ENCODE assay signal across 11 cellular contexts in the genomic region with DNA sequence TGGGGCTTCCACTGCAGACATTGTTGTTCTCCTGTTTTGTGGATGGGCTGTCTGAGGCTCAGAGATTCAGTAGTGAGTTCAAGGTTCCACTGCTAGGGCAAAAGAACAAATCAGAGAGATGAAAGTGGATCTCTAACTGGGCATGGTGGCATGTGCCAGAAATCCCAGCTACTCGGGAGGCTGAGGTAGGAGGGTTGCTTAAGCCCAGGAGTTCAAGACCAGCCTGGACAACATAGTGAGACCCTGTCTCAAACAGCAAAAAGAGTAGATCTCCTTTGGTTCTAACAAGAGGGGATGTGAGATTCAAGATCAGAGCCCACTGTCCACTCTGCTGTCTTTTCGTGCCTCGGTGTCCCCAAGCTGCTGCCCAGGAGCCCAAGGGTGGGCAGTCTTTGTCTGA. TPM values are rescaled to one million over a fixed set of nuclear protein-coding genes. Genes with fewer than 3 reads are reported as not detected.
DNase-seq lines count a peak whose midpoint lies in the region; ATAC-seq and TF ChIP-seq lines count a peak whose summit lies in the region.
"Had no signal": no experiment of that assay in that cellular context is flagged by ENCODE, and none has a peak within 500 bp of the region (broad histone marks: within the 10 kb centered on the region; RNA-seq: fewer than 3 reads in every experiment).

No MANE protein-coding gene starts in this region.

- POLR2A ChIA-PET in HCT116 (lab: Charles Lee) = no interaction called here

- TF ChIP-seq RAD21 in HCT116 (IDR thresholded peaks at IDR 0.05; ENCODE audit: low read depth) = no peak

- H3K27ac ChIP-seq in HCT116 (ENCODE audit: low read depth, low read length) (peak overlapping the region; percentile 56), caudate nucleus (ENCODE audit: low read depth, low read length) (peak overlapping the region; percentile 30), lung (ENCODE audit: low read depth in 1 of 2, low read length in 1 of 2) (peak overlapping the region; percentile 41 to 54), stomach smooth muscle (ENCODE audit: low read length) (peak overlapping the region; percentile 18)
- H3K27ac ChIP-seq: WERI-Rb-1 had no signal

- no peak for TF ChIP-seq CTCF in HCT116 (IDR thresholded peaks at IDR 0.05 in 2 of 3, conservative IDR thresholded peaks at IDR 0.05 in 1 of 3; ENCODE audit: borderline replicate concordance in 1 of 3, insufficient read depth in 1 of 3, low read depth in 2 of 3, low read length in 2 of 3)
- TF ChIP-seq CTCF in lung (IDR thresholded peaks at IDR 0.05; ENCODE audit: control extremely low read depth, extremely low read depth) = no peak

- TF ChIP-seq POLR2A in HCT116 (IDR thresholded peaks at IDR 0.05; ENCODE audit: borderline replicate concordance, extremely low read depth, insufficient read depth, insufficient read length) = no peak

- H3K9ac ChIP-seq in HCT116 (ENCODE audit: low read length) (0 out of 2 replicates have a peak overlapping the region, but pooled peaks have one; percentile 2), stomach smooth muscle (ENCODE audit: low read length in 2 of 2) (peak overlapping the region in 1 of 2 donors; percentile 13)

- ATAC-seq in HCT116 (no peak), lung (ENCODE audit: insufficient read depth, low FRiP score) (no peak)
- ATAC-seq: left colon, SK-N-SH treated with all-trans-retinoic acid at 6 μM for 48 hours had no signal

- CTCF ChIA-PET in HCT116 (lab: Charles Lee) = no interaction called here

- H3K36me3 ChIP-seq in HCT116 (ENCODE audit: control insufficient read depth in 1 of 2, insufficient read depth in 2 of 2, low read length in 2 of 2) = no peaks in the 10 kb centered on the region
- H3K36me3 ChIP-seq in lung (ENCODE audit: control insufficient read depth in 2 of 2, insufficient read depth in 2 of 2, low read length in 2 of 2) = peaks cover 0 to 3% of the 10 kb centered on the region in 2 donors
- H3K36me3 ChIP-seq in stomach smooth muscle (ENCODE audit: control insufficient read depth in 2 of 2, insufficient read depth in 2 of 2, low read length in 2 of 2) = peaks cover 2 to 7% of the 10 kb centered on the region in 2 donors

- no peaks in the 10 kb centered on the region for H3K9me2 ChIP-seq in HCT116 (ENCODE audit: insufficient read depth)

- H3K4me1 ChIP-seq in HCT116 (ENCODE audit: control insufficient read depth in 1 of 2, insufficient read depth in 2 of 2, low read length in 2 of 2) (peaks cover 31 to 49% of the 10 kb centered on the region in 2 experiments), lung (ENCODE audit: control insufficient read depth in 2 of 2, insufficient read depth in 2 of 2, low read length in 2 of 2) (peaks cover 48 to 51% of the 10 kb centered on the region in 2 donors), stomach smooth muscle (ENCODE audit: control insufficient read depth, insufficient read depth, low read length) (peaks cover 72% of the 10 kb centered on the region)

- peaks cover 58% of the 10 kb centered on the region for H3K79me2 ChIP-seq in HCT116 (ENCODE audit: insufficient read depth, low read length)

- no peak overlapping the region for H2AFZ ChIP-seq in HCT116 (ENCODE audit: low read depth, low read length, poor library complexity, severe bottlenecking)

- BruUV-seq in HCT116 (replicated peaks; lab: Mats Ljungman, UMichigan) = no TSS peak

- DNase-seq in HCT116 (ENCODE audit: low read depth, low spot score) (no peak), caudate nucleus (lab: John Stamatoyannopoulos, UW) (no peak), lung (ENCODE audit: low spot score) (no peak), D341Med (ENCODE audit: low spot score) (no peak), NCI-H146 (lab: John Stamatoyannopoulos, UW) (no peak), HK-2 (ENCODE audit: unreplicated experiment) (no peak), nucleus accumbens (lab: John Stamatoyannopoulos, UW) (no peak)
- DNase-seq: left colon, WERI-Rb-1 had no signal

- WGBS in lung, 2 donors = 80 to 84% methylated on average over 3 of the region's 3 CpGs

- H3K4me3 ChIP-seq in HCT116 (replicated peaks in 1 of 2; ENCODE audit: low read depth in 1 of 2, low read length in 2 of 2) (no peak overlapping the region), lung (no peak overlapping the region), stomach smooth muscle (ENCODE audit: low read length in 2 of 2) (no peak overlapping the region)

- peak overlapping the region; percentile 65 for H3K4me2 ChIP-seq in HCT116 (ENCODE audit: low read length)

- intact Hi-C loops in HCT116 (cut with micrococcal nuclease) = no loop called here

- RAD21 ChIA-PET in HCT116 (lab: Charles Lee; ENCODE audit: low non-redundant PET in 1 of 2, low total read pairs in 2 of 2, uncharacterized antibody in 2 of 2, unreplicated experiment in 2 of 2) = no interaction called here

- no peaks in the 10 kb centered on the region for H4K20me1 ChIP-seq in HCT116 (ENCODE audit: insufficient read depth)

- H3K9me3 ChIP-seq in HCT116 (ENCODE audit: control insufficient read depth in 1 of 2, insufficient read depth in 1 of 2, low read depth in 1 of 2, low read length in 2 of 2) = no peaks in the 10 kb centered on the region
- H3K9me3 ChIP-seq in lung (ENCODE audit: control insufficient read depth in 2 of 2, insufficient read depth in 1 of 2, low read length in 1 of 2) = no peaks in the 10 kb centered on the region
- H3K9me3 ChIP-seq in stomach smooth muscle (ENCODE audit: control insufficient read depth in 2 of 2, low read length in 2 of 2) = no peaks in the 10 kb centered on the region

- H3K27me3 ChIP-seq in HCT116 (ENCODE audit: insufficient read depth, low read length) = no peaks in the 10 kb centered on the region
- H3K27me3 ChIP-seq in lung (ENCODE audit: control insufficient read depth, insufficient read depth) = no peaks in the 10 kb centered on the region
- no peaks in the 10 kb centered on the region for H3K27me3 ChIP-seq in stomach smooth muscle (ENCODE audit: control insufficient read depth in 1 of 2, insufficient read depth in 2 of 2, low read length in 2 of 2)

TF ChIP-seq in HCT116, 20 proteins besides CTCF, POLR2A, EP300 and RAD21:
- TF ChIP-seq SIN3A (IDR thresholded peaks at IDR 0.05; ENCODE audit: low read depth) (no peak), ELF1 (IDR thresholded peaks at IDR 0.05; ENCODE audit: borderline replicate concordance, low read depth) (no peak), ZBTB33 (IDR thresholded peaks at IDR 0.05; ENCODE audit: extremely low read depth, insufficient replicate concordance, low read length) (no peak), MAX (IDR thresholded peaks at IDR 0.05) (no peak), TCF7L2 (IDR thresholded peaks at IDR 0.05; ENCODE audit: borderline replicate concordance, extremely low read depth, insufficient read depth, insufficient read length) (no peak)
TF ChIP-seq in HCT116: peak in this region for 0.

RNA-seq across cellular contexts. Expression of gene NDST1, which starts 11.8 kb away (rescaled TPM):
- total RNA-seq in HCT116 (2021; ENCODE audit: unreplicated experiment) (33.1 TPM), lung (100 to 1,000 TPM in 1 of 2 donors, 10 to 100 TPM in 1; 71.6 to 145 TPM)
- 14.9 and 19.5 TPM in 2 replicates for polyA plus RNA-seq in HCT116 (2012)
- 10 to 100 TPM; 45.6 to 49.8 TPM for polyA plus RNA-seq in lung

RNA-seq across cellular contexts. Expression of gene RPS14, which starts 46.6 kb away (rescaled TPM):
- total RNA-seq in HCT116 (2021; ENCODE audit: unreplicated experiment) (2,557 TPM), lung (1,000 to 10,000 TPM; 1,065 to 1,395 TPM)
- 4,169 and 4,510 TPM in 2 replicates for polyA plus RNA-seq in HCT116 (2012)
- 1,000 to 10,000 TPM; 3,509 to 4,623 TPM for polyA plus RNA-seq in lung
